16 cellular contexts compared by ENCODE assay signal in genomic region chr7:115435178-115435577, GRCh38.
DNase-seq lines count a peak whose midpoint lies in the region; ATAC-seq and TF ChIP-seq lines count a peak whose summit lies in the region.
"Had no signal": no experiment of that assay in that cellular context is flagged by ENCODE, and none has a peak within 500 bp of the region (broad histone marks: within the 10 kb centered on the region; RNA-seq: fewer than 3 reads in every experiment).

No MANE protein-coding gene starts in this region.

- H3K4me1 Mint-ChIP-seq in activated CD4-positive, alpha-beta T cell treated with anti-CD3 and anti-CD28 coated beads, Interleukin-2, amount 10 ng/mL, durations not matched to agents 7 days and 5 days: no peaks in the 10 kb centered on the region
- no peaks in the 10 kb centered on the region for H3K4me1 Mint-ChIP-seq in stimulated activated naive CD8-positive, alpha-beta T cell treated with anti-CD3 and anti-CD28 coated beads, Interleukin-15, amount 100 ng/mL, for 72 hours

- H3K27ac Mint-ChIP-seq in activated CD4-positive, alpha-beta T cell treated with anti-CD3 and anti-CD28 coated beads, Interleukin-2, amount 10 ng/mL, durations not matched to agents 7 days and 5 days: no peak overlapping the region
- no peak overlapping the region for H3K27ac Mint-ChIP-seq in stimulated activated naive CD8-positive, alpha-beta T cell treated with anti-CD3 and anti-CD28 coated beads, Interleukin-15, amount 100 ng/mL, for 72 hours
- H3K27ac Mint-ChIP-seq: natural killer cell treated with Interleukin-12 subunit alpha and Interleukin-12 subunit beta and Interleukin-15 and Interleukin-18, amount 100 ng/mL, for 72 hours had no signal

- H3K4me3 Mint-ChIP-seq in activated CD4-positive, alpha-beta T cell treated with anti-CD3 and anti-CD28 coated beads, Interleukin-2, amount 10 ng/mL, durations not matched to agents 7 days and 5 days: no peak overlapping the region
- no peak overlapping the region for H3K4me3 Mint-ChIP-seq in stimulated activated naive CD8-positive, alpha-beta T cell treated with anti-CD3 and anti-CD28 coated beads, Interleukin-15, amount 100 ng/mL, for 72 hours
- H3K4me3 Mint-ChIP-seq: natural killer cell treated with Interleukin-12 subunit alpha and Interleukin-12 subunit beta and Interleukin-15 and Interleukin-18, amount 100 ng/mL, for 72 hours had no signal

- no peak overlapping the region for H3K4me3 ChIP-seq in GM12864 (ENCODE audit: low read depth, low read length)
- H3K4me3 ChIP-seq: A549, SJCRH30, thyroid gland had no signal

- DNase-seq in GM12864 (ENCODE audit: low read depth) (peak; percentile 19), Kasumi-1 (lab: John Stamatoyannopoulos, UW) (no peak)
- DNase-seq in stimulated activated CD4-positive, alpha-beta T cell treated with anti-CD3 and anti-CD28 coated beads, Interleukin-2, amount 100 ng/mL, for 24 hours: no peak
- DNase-seq in activated CD4-positive, alpha-beta T cell treated with anti-CD3 and anti-CD28 coated beads, Interleukin-2, amount 10 ng/mL, durations not matched to agents 7 days and 5 days: no peak
- DNase-seq in stimulated activated naive CD8-positive, alpha-beta T cell treated with anti-CD3 and anti-CD28 coated beads, Interleukin-15, amount 100 ng/mL, for 72 hours: no peak
- DNase-seq: effector CD8-positive, alpha-beta T cell; MV-4-11; NCI-H510A treated with DMSO at 0.1 percent for 48 hours; SJCRH30; thyroid gland had no signal

- ATAC-seq in GM19395 (IDR thresholded peaks at IDR 0.05; ENCODE audit: unreplicated experiment): peak; percentile 90
- ATAC-seq in HG02642 (IDR thresholded peaks at IDR 0.05; ENCODE audit: poor library complexity, unreplicated experiment): peak; percentile 92
- ATAC-seq in HG03280 (IDR thresholded peaks at IDR 0.05; ENCODE audit: unreplicated experiment): peak; percentile 77
- ATAC-seq in stimulated activated naive CD8-positive, alpha-beta T cell treated with anti-CD3 and anti-CD28 coated beads, Interleukin-15, amount 100 ng/mL, for 72 hours: no peak
- ATAC-seq: A549; activated CD4-positive, CD25-positive, alpha-beta regulatory T cell treated with anti-CD3 and anti-CD28 coated beads, Interleukin-2, amount 50 U/mL, for 24 hours; natural killer cell treated with Interleukin-12 subunit alpha and Interleukin-12 subunit beta and Interleukin-15 and Interleukin-18, amount 100 ng/mL, for 72 hours had no signal

- no peaks in the 10 kb centered on the region for H3K27me3 Mint-ChIP-seq in activated CD4-positive, alpha-beta T cell treated with anti-CD3 and anti-CD28 coated beads, Interleukin-2, amount 10 ng/mL, durations not matched to agents 7 days and 5 days
- H3K27me3 Mint-ChIP-seq in stimulated activated naive CD8-positive, alpha-beta T cell treated with anti-CD3 and anti-CD28 coated beads, Interleukin-15, amount 100 ng/mL, for 72 hours: no peaks in the 10 kb centered on the region

- H3K9me3 Mint-ChIP-seq in activated CD4-positive, alpha-beta T cell treated with anti-CD3 and anti-CD28 coated beads, Interleukin-2, amount 10 ng/mL, durations not matched to agents 7 days and 5 days: no peaks in the 10 kb centered on the region
- peaks cover 0 to 7% of the 10 kb centered on the region in 2 donors for H3K9me3 Mint-ChIP-seq in stimulated activated naive CD8-positive, alpha-beta T cell treated with anti-CD3 and anti-CD28 coated beads, Interleukin-15, amount 100 ng/mL, for 72 hours

- CTCF ChIA-PET in activated CD4-positive, alpha-beta T cell treated with anti-CD3 and anti-CD28 coated beads, Interleukin-2, amount 10 ng/mL, durations not matched to agents 7 days and 5 days (lab: Charles Lee): no interaction called here

- no peaks in the 10 kb centered on the region for H3K36me3 Mint-ChIP-seq in activated CD4-positive, alpha-beta T cell treated with anti-CD3 and anti-CD28 coated beads, Interleukin-2, amount 10 ng/mL, durations not matched to agents 7 days and 5 days (ENCODE audit: low read depth)
- H3K36me3 Mint-ChIP-seq: natural killer cell treated with Interleukin-12 subunit alpha and Interleukin-12 subunit beta and Interleukin-15 and Interleukin-18, amount 100 ng/mL, for 72 hours had no signal

- POLR2A ChIA-PET in activated CD4-positive, alpha-beta T cell treated with anti-CD3 and anti-CD28 coated beads, Interleukin-2, amount 10 ng/mL, durations not matched to agents 7 days and 5 days (lab: Charles Lee): no interaction called here

- TF ChIP-seq CTCF in GM12864 (IDR thresholded peaks at IDR 0.05; ENCODE audit: low read depth, low read length, missing control alignments): no peak
